7 cellular contexts compared by ENCODE assay signal in genomic region chr6:15246217-15247211, GRCh38. TPM values are rescaled to one million over a fixed set of nuclear protein-coding genes. Genes with fewer than 3 reads are reported as not detected.
DNase-seq lines count a peak whose midpoint lies in the region; ATAC-seq and TF ChIP-seq lines count a peak whose summit lies in the region.

No MANE protein-coding gene starts in this region.

- ATAC-seq in GM23338 (no peak), mucosa of descending colon (no peak)

- H3K9me3 ChIP-seq in mucosa of descending colon = no peaks in the 10 kb centered on the region

- peak overlapping the region; percentile 74 for H3K27ac ChIP-seq in GM23338 (ENCODE audit: low read depth)

- H3K4me3 Mint-ChIP-seq in GM23338 = peak overlapping the region; percentile 98

- H3K27me3 ChIP-seq in GM23338 (ENCODE audit: insufficient read depth) = no peaks in the 10 kb centered on the region

- intact Hi-C loops in mucosa of descending colon (cut with DNase I, micrococcal nuclease) = no loop called here

- H3K27ac Mint-ChIP-seq in GM23338 = peak overlapping the region; percentile 97

- no peak for TF ChIP-seq CTCF in GM23338 (conservative IDR thresholded peaks at IDR 0.05; ENCODE audit: low read depth in 2 of 2)
- TF ChIP-seq CTCF in mucosa of descending colon (IDR thresholded peaks at IDR 0.05) = no peak

- H3K27me3 Mint-ChIP-seq in GM23338 (ENCODE audit: insufficient read depth, low read depth, poor library complexity) = peaks cover 26% of the 10 kb centered on the region

- peaks cover 17% of the 10 kb centered on the region; the same call in 1 of the 2 replicates for H3F3A ChIP-seq in GM23338 (replicated peaks; ENCODE audit: low read depth)

- H3K4me1 ChIP-seq in GM23338 (ENCODE audit: insufficient read depth) (peaks cover 42% of the 10 kb centered on the region), mucosa of descending colon (ENCODE audit: low read depth) (peaks cover 17% of the 10 kb centered on the region)

- H3K36me3 ChIP-seq in GM23338 (ENCODE audit: insufficient read depth) = no peaks in the 10 kb centered on the region
- no peaks in the 10 kb centered on the region for H3K36me3 ChIP-seq in mucosa of descending colon (ENCODE audit: low read depth)

- DNase-seq in GM23338 (ENCODE audit: low spot score) = no peak
- peak; percentile 86 for DNase-seq in OCI-M1 (lab: John Stamatoyannopoulos, UW)
- DNase-seq in central memory CD4-positive, alpha-beta T cell = peak; percentile 54
- no peak for DNase-seq in mucosa of descending colon
- no peak for DNase-seq in germinal center (ENCODE audit: low spot score)
- DNase-seq in LoVo (ENCODE audit: low spot score) = no peak
- no peak for DNase-seq in SW480 (ENCODE audit: low spot score)

- peaks cover 45% of the 10 kb centered on the region for H4K20me1 ChIP-seq in GM23338 (replicated peaks; ENCODE audit: insufficient read depth)

- H2AFZ ChIP-seq in GM23338 = no peak overlapping the region

- no peaks in the 10 kb centered on the region for H3K9me2 ChIP-seq in GM23338 (ENCODE audit: insufficient read depth)

- H3K4me1 Mint-ChIP-seq in GM23338 = peaks cover 58% of the 10 kb centered on the region

- peaks cover 49% of the 10 kb centered on the region for H3K36me3 Mint-ChIP-seq in GM23338 (ENCODE audit: low read depth)

- H3K4me2 ChIP-seq in GM23338 = peak overlapping the region; percentile 87

- H3K4me3 ChIP-seq in GM23338 = peak overlapping the region; percentile 92
- peak overlapping the region; percentile 62 for H3K4me3 ChIP-seq in mucosa of descending colon

- peaks cover 8% of the 10 kb centered on the region; the same call in 2 of the 3 replicates for H3K9me3 Mint-ChIP-seq in GM23338

- peaks cover 75% of the 10 kb centered on the region for H3K79me2 ChIP-seq in GM23338 (replicated peaks; ENCODE audit: insufficient read depth)

TF ChIP-seq in GM23338, 12 proteins besides CTCF, POLR2A, EP300 and RAD21:
- TF ChIP-seq CREB1 (CRISPR knock-in tag; IDR thresholded peaks at IDR 0.05; ENCODE audit: low read depth) (no peak), POLR2AphosphoS5 (IDR thresholded peaks at IDR 0.05; ENCODE audit: low read depth) (peak; percentile 35), JUNB (IDR thresholded peaks at IDR 0.05; ENCODE audit: unreplicated experiment) (no peak)

RNA-seq across cellular contexts. Expression of gene JARID2, which starts 0.6 kb away (rescaled TPM):
- 177 and 196 TPM in 2 replicates for total RNA-seq in GM23338 (2014; rRNA removed; shearing (Covaris generic))
- 87.6 and 92.8 TPM in 2 replicates for polyA plus RNA-seq in GM23338 (2016; fragmentation: Nextera tagmentation; extraction: Ambion mirVana)
- 10 to 100 TPM; 10.6 to 11.8 (median 11.4) TPM for total RNA-seq in mucosa of descending colon

Comparison
In these comparisons a context has a peak if more than half of its experiments do, and no peak if none do; other contexts are left out.
1. DNase-seq: peak in OCI-M1 (single experiment) and central memory CD4-positive, alpha-beta T cell (single experiment); none in GM23338 (single experiment), mucosa of descending colon (0 of 3), germinal center (single experiment), LoVo (single experiment) and SW480 (single experiment).
2. RNA of gene JARID2, which starts 0.6 kb away (total RNA-seq): 177 to 196 TPM in GM23338; 10.6 to 11.8 TPM in mucosa of descending colon; every median in the first group is over 10 times any median in the second.